Comparison of ENCODE assay signal across 8 cellular contexts in genomic region chr12:9118161-9118560, GRCh38. TPM values are rescaled to one million over a fixed set of nuclear protein-coding genes. Genes with fewer than 3 reads are reported as not detected.
DNase-seq lines count a peak whose midpoint lies in the region; ATAC-seq and TF ChIP-seq lines count a peak whose summit lies in the region.

No MANE protein-coding gene starts in this region.

- H3K9ac ChIP-seq in Karpas-422 (ENCODE audit: low read length) = no peak overlapping the region

- peak; percentile 20 for DNase-seq in activated CD4-positive, alpha-beta memory T cell treated with anti-CD3 and anti-CD28 coated beads for 36 hours
- no peak for DNase-seq in activated CD4-positive, alpha-beta memory T cell treated with anti-CD3 and anti-CD28 coated beads, Interleukin-2, amount 10 ng/mL, durations not matched to agents 7 days and 5 days
- DNase-seq in NOMO-1 (lab: John Stamatoyannopoulos, UW; ENCODE audit: unreplicated experiment in 2 of 2) (peak; percentile 97 to 99), left cardiac atrium (no peak), tibial artery (peak; percentile 54 to 72), Karpas-422 (no peak)
- DNase-seq in activated T-cell treated with anti-CD3 and anti-CD28 coated beads, Interleukin-2, amount 50 U/mL, for 48 hours = no peak

- no peak overlapping the region for H3K4me3 Mint-ChIP-seq in activated CD4-positive, alpha-beta memory T cell treated with anti-CD3 and anti-CD28 coated beads for 36 hours
- no peak overlapping the region for H3K4me3 Mint-ChIP-seq in activated CD4-positive, alpha-beta memory T cell treated with anti-CD3 and anti-CD28 coated beads, Interleukin-2, amount 10 ng/mL, durations not matched to agents 7 days and 5 days

- CTCF ChIA-PET in activated CD4-positive, alpha-beta memory T cell treated with anti-CD3 and anti-CD28 coated beads for 36 hours (lab: Charles Lee) = no interaction called here
- CTCF ChIA-PET in activated CD4-positive, alpha-beta memory T cell treated with anti-CD3 and anti-CD28 coated beads, Interleukin-2, amount 10 ng/mL, durations not matched to agents 7 days and 5 days (lab: Charles Lee) = no interaction called here

- no peak overlapping the region for H3K4me2 ChIP-seq in Karpas-422 (ENCODE audit: low read depth, low read length, poor library complexity, severe bottlenecking)

- H3K27ac ChIP-seq in tibial artery (peak overlapping the region; percentile 83 to 86), Karpas-422 (ENCODE audit: low read length) (no peak overlapping the region)

- H3K9me3 Mint-ChIP-seq in activated CD4-positive, alpha-beta memory T cell treated with anti-CD3 and anti-CD28 coated beads for 36 hours = no peaks in the 10 kb centered on the region
- no peaks in the 10 kb centered on the region for H3K9me3 Mint-ChIP-seq in activated CD4-positive, alpha-beta memory T cell treated with anti-CD3 and anti-CD28 coated beads, Interleukin-2, amount 10 ng/mL, durations not matched to agents 7 days and 5 days

- H3K9me2 ChIP-seq in Karpas-422 (replicated peaks; ENCODE audit: insufficient read depth, low read length) = no peaks in the 10 kb centered on the region

- no peak overlapping the region for H3K27ac Mint-ChIP-seq in activated CD4-positive, alpha-beta memory T cell treated with anti-CD3 and anti-CD28 coated beads for 36 hours
- H3K27ac Mint-ChIP-seq in activated CD4-positive, alpha-beta memory T cell treated with anti-CD3 and anti-CD28 coated beads, Interleukin-2, amount 10 ng/mL, durations not matched to agents 7 days and 5 days = no peak overlapping the region

- POLR2A ChIA-PET in activated CD4-positive, alpha-beta memory T cell treated with anti-CD3 and anti-CD28 coated beads for 36 hours (lab: Charles Lee) = interaction anchor here (0.6 kb wide), 1 partner anchor 32 kb away, joined by 3 read pairs; no protein-coding TSS in a partner anchor
- POLR2A ChIA-PET in activated CD4-positive, alpha-beta memory T cell treated with anti-CD3 and anti-CD28 coated beads, Interleukin-2, amount 10 ng/mL, durations not matched to agents 7 days and 5 days (lab: Charles Lee) = no interaction called here

- ATAC-seq in left cardiac atrium = peak; percentile 40 to 81
- ATAC-seq in GM21515 (IDR thresholded peaks at IDR 0.05; ENCODE audit: unreplicated experiment) = no peak

- H2AFZ ChIP-seq in Karpas-422 (ENCODE audit: low read length) = no peak overlapping the region

- peak overlapping the region; percentile 9 to 58 for H3K4me3 ChIP-seq in tibial artery
- no peak overlapping the region for H3K4me3 ChIP-seq in Karpas-422 (ENCODE audit: low read length)

- H3K9me3 ChIP-seq in tibial artery = no peaks in the 10 kb centered on the region
- H3K9me3 ChIP-seq in Karpas-422 (ENCODE audit: low read length) = no peaks in the 10 kb centered on the region

- H3K4me1 Mint-ChIP-seq in activated CD4-positive, alpha-beta memory T cell treated with anti-CD3 and anti-CD28 coated beads for 36 hours (ENCODE audit: low read depth) = peaks cover 28% of the 10 kb centered on the region
- peaks cover 8% of the 10 kb centered on the region for H3K4me1 Mint-ChIP-seq in activated CD4-positive, alpha-beta memory T cell treated with anti-CD3 and anti-CD28 coated beads, Interleukin-2, amount 10 ng/mL, durations not matched to agents 7 days and 5 days

- H3K36me3 Mint-ChIP-seq in activated CD4-positive, alpha-beta memory T cell treated with anti-CD3 and anti-CD28 coated beads for 36 hours = no peaks in the 10 kb centered on the region
- no peaks in the 10 kb centered on the region for H3K36me3 Mint-ChIP-seq in activated CD4-positive, alpha-beta memory T cell treated with anti-CD3 and anti-CD28 coated beads, Interleukin-2, amount 10 ng/mL, durations not matched to agents 7 days and 5 days (ENCODE audit: low read depth)

- H4K20me1 ChIP-seq in Karpas-422 (ENCODE audit: insufficient read depth, low read depth, low read length) = 0 out of 2 replicates have a peak, but pooled peaks cover under 1% of the 10 kb centered on the region

- TF ChIP-seq CTCF in tibial artery (IDR thresholded peaks at IDR 0.05) = no peak

- H3K27me3 Mint-ChIP-seq in activated CD4-positive, alpha-beta memory T cell treated with anti-CD3 and anti-CD28 coated beads for 36 hours = no peaks in the 10 kb centered on the region
- H3K27me3 Mint-ChIP-seq in activated CD4-positive, alpha-beta memory T cell treated with anti-CD3 and anti-CD28 coated beads, Interleukin-2, amount 10 ng/mL, durations not matched to agents 7 days and 5 days = no peaks in the 10 kb centered on the region

- intact Hi-C loops in activated CD4-positive, alpha-beta memory T cell treated with anti-CD3 and anti-CD28 coated beads for 36 hours (cut with micrococcal nuclease) = no loop called here
- intact Hi-C loops in left cardiac atrium (cut with DNase I) (loop anchor here (5.0 kb wide), 1 partner anchor 164 kb away; no protein-coding TSS in a partner anchor), tibial artery (cut with DNase I; ENCODE audit: low total_unique reads) (no loop called here)

- no peaks in the 10 kb centered on the region for H3K79me2 ChIP-seq in Karpas-422 (ENCODE audit: low read length)

- H3K36me3 ChIP-seq in tibial artery = peaks cover 0 to 2% (median 0%) of the 10 kb centered on the region in 3 donors
- no peaks in the 10 kb centered on the region for H3K36me3 ChIP-seq in Karpas-422 (ENCODE audit: insufficient read depth, low read length)

- H3K4me1 ChIP-seq in tibial artery (peaks cover 0 to 55% (median 33%) of the 10 kb centered on the region in 4 donors), Karpas-422 (ENCODE audit: low read length) (no peaks in the 10 kb centered on the region)

- H3K27me3 ChIP-seq in tibial artery (no peaks in the 10 kb centered on the region), Karpas-422 (ENCODE audit: low read length) (no peaks in the 10 kb centered on the region)

RNA-seq across cellular contexts. Expression of gene A2M, which starts 2.4 kb away (rescaled TPM):
- total RNA-seq in activated CD4-positive, alpha-beta memory T cell treated with anti-CD3 and anti-CD28 coated beads for 36 hours = not detected
- not detected for total RNA-seq in activated CD4-positive, alpha-beta memory T cell treated with anti-CD3 and anti-CD28 coated beads, Interleukin-2, amount 10 ng/mL, durations not matched to agents 7 days and 5 days
- 100 to 1,000 TPM; 634 to 687 TPM for total RNA-seq in left cardiac atrium
- not detected in 2 replicates for total RNA-seq in Karpas-422 (2014; rRNA removed; shearing (Covaris generic); ENCODE audit: low replicate concordance)

Comparison
In these comparisons a context has a peak if more than half of its experiments do, and no peak if none do; other contexts are left out.
1. DNase-seq: peak in activated CD4-positive, alpha-beta memory T cell treated with anti-CD3 and anti-CD28 coated beads for 36 hours (single experiment), NOMO-1 (2 of 2) and tibial artery (2 of 2); none in activated CD4-positive, alpha-beta memory T cell treated with anti-CD3 and anti-CD28 coated beads, Interleukin-2, amount 10 ng/mL, durations not matched to agents 7 days and 5 days (single experiment), left cardiac atrium (single experiment), Karpas-422 (single experiment) and activated T-cell treated with anti-CD3 and anti-CD28 coated beads, Interleukin-2, amount 50 U/mL, for 48 hours (0 of 2).
2. RNA of gene A2M, which starts 2.4 kb away (total RNA-seq): 634 to 687 TPM in left cardiac atrium; not detected in activated CD4-positive, alpha-beta memory T cell treated with anti-CD3 and anti-CD28 coated beads, Interleukin-2, amount 10 ng/mL, durations not matched to agents 7 days and 5 days, not detected in activated CD4-positive, alpha-beta memory T cell treated with anti-CD3 and anti-CD28 coated beads for 36 hours and not detected in Karpas-422; every median in the first group is over 100 times any median in the second.
3. intact Hi-C loops: an anchor here in left cardiac atrium (5.0 kb wide); none called in activated CD4-positive, alpha-beta memory T cell treated with anti-CD3 and anti-CD28 coated beads for 36 hours and tibial artery.